Comparison of ENCODE assay signal across 22 cellular contexts in genomic region chr15:74123685-74124084, GRCh38. TPM values are rescaled to one million over a fixed set of nuclear protein-coding genes. Genes with fewer than 3 reads are reported as not detected.
DNase-seq lines count a peak whose midpoint lies in the region; ATAC-seq and TF ChIP-seq lines count a peak whose summit lies in the region.
"Had no signal": no experiment of that assay in that cellular context is flagged by ENCODE, and none has a peak within 500 bp of the region (broad histone marks: within the 10 kb centered on the region; RNA-seq: fewer than 3 reads in every experiment).

No MANE protein-coding gene starts in this region.

- POLR2A ChIA-PET in HEK293 (lab: Yijun Ruan, JAX), result no interaction called here

- H3K4me1 Mint-ChIP-seq in naive B cell, result peaks cover 43 to 72% (median 57%) of the 10 kb centered on the region in 3 donors

- H3K4me1 ChIP-seq in BLaER1 (peaks cover 61% of the 10 kb centered on the region), HEK293 (ENCODE audit: control insufficient read depth, insufficient read depth, low read length) (peaks cover 14% of the 10 kb centered on the region), OCI-LY3 (ENCODE audit: low read length) (peaks cover 67% of the 10 kb centered on the region), heart right ventricle (peaks cover 0 to 17% (median 13%) of the 10 kb centered on the region in 9 donors)

- ATAC-seq in naive B cell (ENCODE audit: low read depth in 2 of 2), result no peak
- no peak for ATAC-seq in GM19467 (IDR thresholded peaks at IDR 0.05; ENCODE audit: unreplicated experiment)
- ATAC-seq in heart right ventricle, result no peak
- ATAC-seq: K562 had no signal

- H3K27ac ChIP-seq in BLaER1, result peak overlapping the region; percentile 86
- H3K27ac ChIP-seq in HEK293 (ENCODE audit: extremely low read depth, low read depth, low read length), result no peak overlapping the region
- peak overlapping the region; percentile 96 for H3K27ac ChIP-seq in OCI-LY3 (ENCODE audit: low read length)
- H3K27ac ChIP-seq in heart right ventricle, result no peak overlapping the region
- H3K27ac ChIP-seq: C4-2B, GM23248, HL-60 had no signal

- H3K9ac ChIP-seq in BLaER1 (peak overlapping the region; percentile 70; the same call in 1 of the 2 replicates), OCI-LY3 (ENCODE audit: low read length) (peak overlapping the region; percentile 72)
- H3K9ac ChIP-seq: GM23248 had no signal

- H3K27ac Mint-ChIP-seq in naive B cell, result peak overlapping the region in 1 of 6 donors; percentile 49
- H3K27ac Mint-ChIP-seq: CD4-positive, alpha-beta memory T cell; HFFc6 had no signal

- intact Hi-C loops in heart right ventricle (cut with DNase I), result loop anchor here in 2 of 10 donors (2.0 to 10.0 kb wide), 3 partner anchors 121 to 199 kb away; no protein-coding TSS in a partner anchor

- WGBS in heart right ventricle, 2 donors, result 58 to 59% methylated on average over 4 of the region's 4 CpGs

- H3K36me3 ChIP-seq in BLaER1 (no peaks in the 10 kb centered on the region), HEK293 (ENCODE audit: control insufficient read depth in 2 of 2, insufficient read depth in 1 of 2, low read length in 2 of 2) (no peaks in the 10 kb centered on the region), OCI-LY3 (replicated peaks; ENCODE audit: low read depth, low read length) (no peaks in the 10 kb centered on the region), heart right ventricle (no peaks in the 10 kb centered on the region)

- no peaks in the 10 kb centered on the region for H3K36me3 Mint-ChIP-seq in naive B cell
- H3K36me3 Mint-ChIP-seq: CD4-positive, alpha-beta memory T cell had no signal

- TF ChIP-seq CTCF in HEK293 (tag by site-specific recombination; IDR thresholded peaks at IDR 0.05) (no peak), OCI-LY3 (IDR thresholded peaks at IDR 0.05; ENCODE audit: low read depth, low read length) (no peak), heart right ventricle (IDR thresholded peaks at IDR 0.05) (no peak)

- peaks cover 8 to 20% (median 19%) of the 10 kb centered on the region in 3 donors for H3K27me3 Mint-ChIP-seq in naive B cell

- H3K4me3 ChIP-seq in BLaER1 (no peak overlapping the region; the same call in 1 of the 2 replicates), HEK293 (ENCODE audit: low read depth, low read length) (no peak overlapping the region), OCI-LY3 (ENCODE audit: low read length) (peak overlapping the region; percentile 53), heart right ventricle (no peak overlapping the region)
- H3K4me3 ChIP-seq: GM23248, K562 had no signal

- H4K20me1 ChIP-seq in BLaER1, result peaks cover 8% of the 10 kb centered on the region
- no peaks in the 10 kb centered on the region for H4K20me1 ChIP-seq in OCI-LY3 (ENCODE audit: insufficient read depth, low read length)

- peak overlapping the region in 5 of 8 donors; percentile 32 to 88 (median 79) for H3K4me3 Mint-ChIP-seq in naive B cell
- H3K4me3 Mint-ChIP-seq: CD4-positive, alpha-beta memory T cell; HFFc6 had no signal

- H3K9me3 ChIP-seq in BLaER1 (no peaks in the 10 kb centered on the region), HEK293 (ENCODE audit: control insufficient read depth, insufficient read depth, low read depth, low read length) (no peaks in the 10 kb centered on the region), OCI-LY3 (ENCODE audit: insufficient read depth, low read length) (no peaks in the 10 kb centered on the region), heart right ventricle (no peaks in the 10 kb centered on the region)

- H3K4me2 ChIP-seq in BLaER1 (peak overlapping the region; percentile 93), OCI-LY3 (ENCODE audit: low read length) (peak overlapping the region; percentile 79)

- H3K9me3 Mint-ChIP-seq in naive B cell, result peaks cover 0 to 2% (median 0%) of the 10 kb centered on the region in 7 donors
- H3K9me3 Mint-ChIP-seq: HFFc6 had no signal

- DNase-seq in naive B cell (no peak), NCI-H2107 treated with DMSO at 0.1 percent for 48 hours (lab: John Stamatoyannopoulos, UW; ENCODE audit: unreplicated experiment) (no peak), heart right ventricle (no peak)
- DNase-seq in activated CD4-positive, alpha-beta T cell treated with anti-CD3 and anti-CD28 coated beads, Interleukin-2, amount 50 U/mL, for 1 hour, result no peak
- DNase-seq: 8988T; CD4-positive, alpha-beta memory T cell; DMS153; DMS79; GF-D8; GM23248; HCEC 1CT; HFFc6 had no signal

- peaks cover 22% of the 10 kb centered on the region for H3K27me3 ChIP-seq in BLaER1
- H3K27me3 ChIP-seq in OCI-LY3 (ENCODE audit: low read depth, low read length), result no peaks in the 10 kb centered on the region
- H3K27me3 ChIP-seq in heart right ventricle, result peaks cover 0 to 76% (median 50%) of the 10 kb centered on the region in 7 donors

- CTCF ChIA-PET in HEK293 (lab: Yijun Ruan, JAX), result interaction anchor here (0.6 to 4.7 kb wide), 6 partner anchors 75 to 199 kb away, joined by 3 to 27 read pairs (median 4); no protein-coding TSS in a partner anchor

- no peaks in the 10 kb centered on the region for H3K79me2 ChIP-seq in OCI-LY3 (ENCODE audit: low read length)

- 0 out of 2 replicates have a peak overlapping the region, but pooled peaks have one; percentile 79 for H2AFZ ChIP-seq in OCI-LY3 (ENCODE audit: low read depth, low read length)
- H2AFZ ChIP-seq: GM23248 had no signal

TF ChIP-seq in HEK293, 187 proteins besides CTCF, POLR2A, EP300 and RAD21:
- TF ChIP-seq ZNF132 (tag by site-specific recombination; IDR thresholded peaks at IDR 0.05; ENCODE audit: borderline replicate concordance), result no peak
- TF ChIP-seq BCL6B (tag by site-specific recombination; IDR thresholded peaks at IDR 0.05), result peak; percentile 86

RNA-seq across cellular contexts. Expression of gene ISLR2, which starts 6.7 kb away (rescaled TPM):
- polyA plus RNA-seq in naive B cell (ENCODE audit: low read depth in 6 of 6) (not detected), heart right ventricle (1 to 10 TPM; 3.9 to 5.6 TPM)
- total RNA-seq in heart right ventricle, result 1 to 10 TPM; 1.2 to 8.7 (median 2.2) TPM
- total RNA-seq: CD4-positive, alpha-beta memory T cell; GM23248; HT1080; K562 had no signal
- polyA plus RNA-seq: AG04450; CD4-positive, alpha-beta memory T cell; K562 had no signal

RNA-seq across cellular contexts. Expression of gene GOLGA6A, which starts 41.3 kb away (rescaled TPM):
- polyA plus RNA-seq in naive B cell (ENCODE audit: low read depth in 6 of 6), result under 1 TPM in 1 of 6 donors, not detected in 5; 0.09 TPM
- total RNA-seq in heart right ventricle, result not detected
- polyA plus RNA-seq in heart right ventricle, result not detected
- total RNA-seq: A673, GM23248, HFFc6, HT1080, K562 had no signal
- polyA plus RNA-seq: AG04450; CD4-positive, alpha-beta memory T cell; GM23248; K562 had no signal

RNA-seq across cellular contexts. Expression of gene ISLR, which starts 49.8 kb away (rescaled TPM):
- not detected for polyA plus RNA-seq in naive B cell (ENCODE audit: low read depth in 6 of 6)
- total RNA-seq in heart right ventricle, result 10 to 100 TPM in 9 of 10 donors, 1 to 10 TPM in 1; 9.1 to 19.7 (median 14.1) TPM
- 10 to 100 TPM in 1 of 2 donors, 1 to 10 TPM in 1; 8.8 to 12.2 TPM for polyA plus RNA-seq in heart right ventricle
- total RNA-seq: CD4-positive, alpha-beta memory T cell; K562 had no signal
- polyA plus RNA-seq: CD4-positive, alpha-beta memory T cell; K562 had no signal

Comparison
In these comparisons a context has a peak if more than half of its experiments do, and no peak if none do; other contexts are left out.
1. H3K27ac ChIP-seq: peak in BLaER1 (single experiment) and OCI-LY3 (single experiment); none in HEK293 (single experiment) and heart right ventricle (0 of 10).
2. RNA of gene ISLR2, which starts 6.7 kb away (polyA plus RNA-seq): 3.9 to 5.6 TPM in heart right ventricle; not detected in naive B cell; every median in the first group is over 4 times any median in the second.
3. RNA of gene ISLR, which starts 49.8 kb away (polyA plus RNA-seq): 8.8 to 12.2 TPM in heart right ventricle; not detected in naive B cell; every median in the first group is over 4 times any median in the second.